In genomic region chr12:52082668-52082987, GRCh38 we compare ENCODE assay signal across 1 cellular context.
TF ChIP-seq lines count a peak whose summit lies in the region.

No MANE protein-coding gene starts in this region.

TF ChIP-seq in GM12878, 131 proteins besides CTCF, POLR2A, EP300 and RAD21:
- TF ChIP-seq SREBF1 (IDR thresholded peaks at IDR 0.05; ENCODE audit: low read length) (no peak), MAX (IDR thresholded peaks at IDR 0.05; ENCODE audit: low read depth, low read length) (no peak), NKRF (conservative IDR thresholded peaks at IDR 0.05) (no peak), NFXL1 (IDR thresholded peaks at IDR 0.05; ENCODE audit: borderline replicate concordance) (no peak), ETV6 (conservative IDR thresholded peaks at IDR 0.05 in 1 of 2, IDR thresholded peaks at IDR 0.05 in 1 of 2; ENCODE audit: borderline replicate concordance in 1 of 2, low read depth in 1 of 2) (no peak), RFX5 (IDR thresholded peaks at IDR 0.05; ENCODE audit: low read depth, low read length) (no peak), ZBTB33 (IDR thresholded peaks at IDR 0.05) (no peak), BACH1 (IDR thresholded peaks at IDR 0.05; ENCODE audit: borderline replicate concordance) (no peak), ELK1 (IDR thresholded peaks at IDR 0.05; ENCODE audit: low read depth, low read length) (no peak), ZNF24 (IDR thresholded peaks at IDR 0.05) (no peak), PRDM15 (CRISPR knock-in tag; IDR thresholded peaks at IDR 0.05) (no peak), HDAC2 (IDR thresholded peaks at IDR 0.05) (no peak), ZNF687 (IDR thresholded peaks at IDR 0.05) (no peak), BRCA1 (IDR thresholded peaks at IDR 0.05; ENCODE audit: low read depth, low read length) (no peak), TBL1XR1 (IDR thresholded peaks at IDR 0.05; ENCODE audit: low read depth, low read length) (no peak), TCF12 (IDR thresholded peaks at IDR 0.05; ENCODE audit: low read depth, low read length) (no peak), RELA (IDR thresholded peaks at IDR 0.05; ENCODE audit: borderline replicate concordance, partially characterized antibody) (no peak), TARDBP (IDR thresholded peaks at IDR 0.05; ENCODE audit: borderline replicate concordance) (no peak), ZNF274 (IDR thresholded peaks at IDR 0.05; ENCODE audit: insufficient read depth, insufficient read length) (no peak)
